ENCODE assay signal across 10 cellular contexts in the genomic region with DNA sequence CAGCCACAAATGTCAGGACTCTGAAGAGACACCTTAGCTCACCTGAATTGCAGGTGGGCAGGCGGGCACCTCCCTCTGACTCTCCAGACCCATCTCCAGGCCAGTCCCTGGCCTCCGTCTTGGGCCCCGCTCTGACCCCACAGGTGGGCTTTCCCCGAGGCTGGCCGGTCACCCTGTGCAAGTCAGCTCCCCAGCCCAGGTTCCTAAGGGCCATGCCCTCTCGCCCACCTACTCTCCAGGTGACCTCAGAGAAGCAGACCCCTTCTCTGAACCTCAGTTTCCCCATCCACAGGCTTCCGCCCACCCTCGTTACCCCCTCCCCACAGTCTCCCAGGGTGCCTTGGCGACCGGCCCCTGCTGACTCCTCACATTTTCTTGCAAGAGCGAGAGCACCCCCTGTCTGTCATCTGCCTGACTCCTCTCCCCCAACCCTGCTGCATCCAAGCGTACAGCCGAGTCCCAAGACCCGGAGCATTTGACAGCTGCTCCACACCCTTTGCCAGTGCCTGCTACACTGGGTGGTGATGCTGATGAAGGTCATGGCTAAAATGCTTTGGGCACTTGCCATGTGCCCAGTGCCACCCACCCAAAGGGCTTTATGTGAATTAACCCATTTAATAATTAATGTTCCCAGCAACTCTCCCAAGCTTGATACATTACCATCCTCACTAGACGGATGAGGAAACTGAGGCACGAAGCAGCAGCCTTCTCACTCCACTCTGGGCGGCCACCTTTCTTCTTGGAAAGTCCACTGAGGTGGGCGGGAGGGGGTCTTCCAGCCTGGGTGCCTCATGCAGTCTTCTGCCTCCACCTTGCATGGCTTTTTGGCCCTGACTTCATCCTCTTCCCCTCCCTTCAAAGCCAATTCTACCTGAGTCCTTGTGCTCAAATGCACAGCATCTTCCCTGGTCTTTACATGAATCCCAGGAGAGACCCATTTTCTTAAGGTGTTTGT. TPM values are rescaled to one million over a fixed set of nuclear protein-coding genes. Genes with fewer than 3 reads are reported as not detected.
DNase-seq lines count a peak whose midpoint lies in the region; ATAC-seq, FAIRE-seq and TF ChIP-seq lines count a peak whose summit lies in the region.
"Had no signal": no experiment of that assay in that cellular context is flagged by ENCODE, and none has a peak within 500 bp of the region (broad histone marks: within the 10 kb centered on the region; RNA-seq: fewer than 3 reads in every experiment).

No MANE protein-coding gene starts in this region.

- TF ChIP-seq RAD21 in GM12878 (IDR thresholded peaks at IDR 0.05; ENCODE audit: insufficient read depth, low read depth, low read length), result 0 out of 2 replicates have a peak, but pooled peaks have one; percentile 4

- H4K91ac ChIP-seq in H9 (ENCODE audit: insufficient read length, low read depth, low read length), result no peak overlapping the region

- H2AFZ ChIP-seq in H9 (ENCODE audit: low read length) (no peak overlapping the region), GM12878 (ENCODE audit: control insufficient read depth, low read depth, low read length) (no peak overlapping the region)

- in situ Hi-C loops in GM12878 (cut with MboI), result no loop called here

- no peak overlapping the region for H2BK20ac ChIP-seq in H9 (ENCODE audit: low read depth, low read length, poor library complexity, severe bottlenecking)

- TF ChIP-seq POLR2A in GM12878 (IDR thresholded peaks at IDR 0.05; ENCODE audit: low read depth, low read length), result no peak

- SMC1A ChIA-PET in GM12878 (lab: Charles Lee; ENCODE audit: uncharacterized antibody, unreplicated experiment), result interaction anchor here (0.6 kb wide), 1 partner anchor 902 kb away, joined by 6 read pairs; no protein-coding TSS in a partner anchor

- no peak overlapping the region for H2BK5ac ChIP-seq in H9 (ENCODE audit: insufficient read length, low read length)

- no peak overlapping the region for H2BK15ac ChIP-seq in H9 (ENCODE audit: low read depth, low read length)

- H3K9ac ChIP-seq in H9 (ENCODE audit: extremely low read depth, insufficient read length, low read length) (no peak overlapping the region), GM12878 (ENCODE audit: control insufficient read depth, insufficient read depth, low read length) (no peak overlapping the region)

- H3K23me2 ChIP-seq in H9 (ENCODE audit: insufficient read length, low read depth, low read length, poor library complexity, severe bottlenecking), result no peaks in the 10 kb centered on the region

- no peak overlapping the region for H3K23ac ChIP-seq in H9 (ENCODE audit: insufficient read length, low read depth, low read length)

- no peaks in the 10 kb centered on the region for H3K36me3 ChIP-seq in GM12878 (ENCODE audit: control insufficient read depth in 2 of 2, insufficient read depth in 2 of 2, low read length in 1 of 2)

- peaks cover 0 to 2% (median 0%) of the 10 kb centered on the region in 3 experiments; a peak in 1 of 7 replicates for H3K36me3 Mint-ChIP-seq in H9 (ENCODE audit: insufficient read depth in 1 of 3, low read depth in 3 of 3)
- H3K36me3 Mint-ChIP-seq: T-cell had no signal

- no peak overlapping the region for H3K4me3 ChIP-seq in GM12878

- H3K27ac ChIP-seq in 22Rv1, result no peak overlapping the region
- no peak overlapping the region for H3K27ac ChIP-seq in H9 (ENCODE audit: insufficient read length, low read depth, low read length)
- no peak overlapping the region for H3K27ac ChIP-seq in GM12878 (ENCODE audit: control insufficient read depth, insufficient read depth)

- no peak overlapping the region for H3K4ac ChIP-seq in H9 (ENCODE audit: low read depth, low read length)

- ATAC-seq in GM12878, result peak; percentile 63
- peak; percentile 38 for ATAC-seq in left colon
- no peak for ATAC-seq in HG02798 (IDR thresholded peaks at IDR 0.05; ENCODE audit: poor library complexity, unreplicated experiment)
- ATAC-seq: T-cell had no signal

- no TSS peak for BruUV-seq in GM12878 (replicated peaks; lab: Mats Ljungman, UMichigan)

- DNase-seq in H9 (peak; percentile 56), GM12878 (ENCODE audit: low read depth, low spot score) (no peak), left colon (peak in 1 of 2 donors; percentile 34), NCI-H748 treated with DMSO at 0.1 percent for 48 hours (lab: John Stamatoyannopoulos, UW) (no peak), NCI-H1417 treated with DMSO at 0.1 percent for 48 hours (lab: John Stamatoyannopoulos, UW) (no peak)
- DNase-seq in activated CD8-positive, alpha-beta memory T cell treated with anti-CD3 and anti-CD28 coated beads for 24 hours, result no peak

- no CpG with 5 or more reads among the region's 18 CpGs for WGBS in H9 (ENCODE audit: extremely low coverage, insufficient read length, low lambda C conversion rate)
- 8% methylated on average over 18 of the region's 18 CpGs for WGBS in GM12878 (ENCODE audit: insufficient coverage, insufficient replicate concordance, low lambda C conversion rate, missing lambda C conversion rate)

- H3K56ac ChIP-seq in H9 (ENCODE audit: insufficient read length, low read depth, low read length), result no peak overlapping the region

- no peak for FAIRE-seq in GM12878 (lab: Jason Lieb, UNC)
- FAIRE-seq: islet of Langerhans had no signal

- H3K79me2 ChIP-seq in H9 (ENCODE audit: insufficient read depth, low read length) (no peaks in the 10 kb centered on the region), GM12878 (ENCODE audit: control insufficient read depth, insufficient read depth, low read length) (no peaks in the 10 kb centered on the region)

- H3K14ac ChIP-seq in H9 (ENCODE audit: insufficient read depth, low read length), result no peak overlapping the region

- no peak for TF ChIP-seq EP300 in GM12878 (IDR thresholded peaks at IDR 0.05; ENCODE audit: borderline replicate concordance in 1 of 2, control insufficient read depth in 1 of 2, low read depth in 2 of 2, low read length in 2 of 2)

- no peak overlapping the region for H3T11ph ChIP-seq in H9 (ENCODE audit: low read length)

- RAD21 ChIA-PET in GM12878 (lab: Charles Lee; ENCODE audit: unreplicated experiment), result no interaction called here

- peak overlapping the region in 1 of 3 experiments; percentile 52; a peak in 2 of 7 replicates for H3K27ac Mint-ChIP-seq in H9
- H3K27ac Mint-ChIP-seq: T-cell had no signal

- H3K4me3 Mint-ChIP-seq in H9, result no peak overlapping the region; a peak in 1 of 5 replicates
- H3K4me3 Mint-ChIP-seq: T-cell had no signal

- H3K79me1 ChIP-seq in H9 (ENCODE audit: insufficient read depth, low read depth, low read length, poor library complexity, severe bottlenecking), result no peaks in the 10 kb centered on the region

- H2AK5ac ChIP-seq in H9 (ENCODE audit: insufficient read length, low read length), result no peak overlapping the region

- H3K18ac ChIP-seq in H9 (ENCODE audit: insufficient read length, low read depth, low read length), result no peak overlapping the region

- no peaks in the 10 kb centered on the region for H3K9me3 ChIP-seq in H9 (ENCODE audit: control insufficient read depth, low read depth, low read length)
- H3K9me3 ChIP-seq in GM12878 (replicated peaks; ENCODE audit: control insufficient read depth, insufficient read depth, low read length), result no peaks in the 10 kb centered on the region

- CTCF ChIA-PET in GM12878 (lab: Yijun Ruan, JAX), result interaction anchor here (0.9 to 2.1 kb wide), 3 partner anchors 11 to 189 kb away, joined by 3 to 8 read pairs (median 6); no protein-coding TSS in a partner anchor

- peak; percentile 74 for TF ChIP-seq CTCF in 22Rv1 (IDR thresholded peaks at IDR 0.05)
- peak; percentile 58 for TF ChIP-seq CTCF in H9 (conservative IDR thresholded peaks at IDR 0.05)
- TF ChIP-seq CTCF in GM12878 (IDR thresholded peaks at IDR 0.05 in 2 of 3, conservative IDR thresholded peaks at IDR 0.05 in 1 of 3; ENCODE audit: control insufficient read depth in 2 of 3, extremely low read depth in 1 of 3, insufficient read depth in 1 of 3, low read depth in 3 of 3, low read length in 3 of 3), result peak in 2 of 3 experiments; percentile 18 to 27; a peak in 3 of 6 replicates

- H3K4me1 ChIP-seq in H9 (ENCODE audit: insufficient read depth, low read length), result no peaks in the 10 kb centered on the region
- H3K4me1 ChIP-seq in GM12878 (ENCODE audit: control insufficient read depth, insufficient read depth, low read length), result no peaks in the 10 kb centered on the region

- H3K4me2 ChIP-seq in H9 (ENCODE audit: insufficient read depth, insufficient read length, low read length) (no peak overlapping the region), GM12878 (ENCODE audit: control insufficient read depth, insufficient read depth) (no peak overlapping the region)

- no peak overlapping the region for H2BK120ac ChIP-seq in H9 (ENCODE audit: low read depth, low read length, poor library complexity, severe bottlenecking)

- H3K27me3 Mint-ChIP-seq in H9 (ENCODE audit: low read depth), result no peaks in the 10 kb centered on the region; the same call in 1 of the 2 replicates

- no peak overlapping the region for H2BK12ac ChIP-seq in H9 (ENCODE audit: insufficient read length, low read depth, low read length)

- POLR2A ChIA-PET in GM12878 (lab: Charles Lee), result no interaction called here

- intact Hi-C loops in GM12878 (cut with micrococcal nuclease; ENCODE audit: unreplicated experiment), result no loop called here
- intact Hi-C loops in left colon (cut with DNase I, micrococcal nuclease), result loop anchor here in 1 of 2 donors (10.0 kb wide), 1 partner anchor 117 kb away; the partner anchor contains the start of gene COL27A1

- no peak overlapping the region for H4K5ac ChIP-seq in H9 (ENCODE audit: insufficient read length, low read depth, low read length)

- H3K9me3 Mint-ChIP-seq in H9, result no peaks in the 10 kb centered on the region
- H3K9me3 Mint-ChIP-seq: T-cell had no signal

- H4K20me1 ChIP-seq in H9 (ENCODE audit: control insufficient read depth, insufficient read depth, insufficient read length) (no peaks in the 10 kb centered on the region), GM12878 (ENCODE audit: control insufficient read depth, insufficient read depth) (no peaks in the 10 kb centered on the region)

- no peaks in the 10 kb centered on the region; a peak in 1 of 4 replicates for H3K4me1 Mint-ChIP-seq in H9
- H3K4me1 Mint-ChIP-seq: T-cell had no signal

- H3K27me3 ChIP-seq in H9 (ENCODE audit: insufficient read depth, low read length), result no peaks in the 10 kb centered on the region
- peaks cover 0 to 3% of the 10 kb centered on the region in 2 experiments; a peak in 1 of 4 replicates for H3K27me3 ChIP-seq in GM12878 (replicated peaks in 1 of 2; ENCODE audit: control insufficient read depth in 2 of 2, insufficient read depth in 2 of 2, low read length in 1 of 2)

- H4K8ac ChIP-seq in H9 (replicated peaks; ENCODE audit: insufficient read length, low read depth, low read length), result no peak overlapping the region

RNA-seq across cellular contexts. Expression of gene ORM1, which starts 51.1 kb away (rescaled TPM):
- total RNA-seq in H9 (2021) (4.0 and 4.4 TPM in 2 replicates), GM12878 (2014; rRNA removed) (not detected in 2 replicates), GM12878 (2014; rRNA removed; fragmentation: Illumina TruSeq; extraction: Trizol) (not detected in 2 replicates), GM12878 (2021) (3.5 and 4.4 TPM in 2 replicates), left colon (not detected)
- not detected in 2 replicates for total RNA-seq in GM12878 (2013; cell fraction: nucleolus; rRNA removed)
- polyA plus RNA-seq in GM12878 (2011; ENCODE audit: low read depth), result not detected
- polyA plus RNA-seq in GM12878 (2011; rRNA removed) (not detected in 2 replicates), GM12878 (2014; fragmentation: Illumina TruSeq; extraction: Trizol) (not detected in 2 replicates), GM12878 (2014; fragmentation: Nextera tagmentation; extraction: Ambion mirVana) (not detected), GM12878 (2014; rRNA removed) (not detected in 2 replicates), GM12878 (2016; fragmentation: Nextera tagmentation; extraction: Ambion mirVana) (not detected)
- not detected in 2 replicates for polyA plus RNA-seq in GM12878 (2011; cell fraction: cytosol; rRNA removed)
- not detected in 2 replicates for polyA plus RNA-seq in GM12878 (2011; cell fraction: nucleus; rRNA removed)
- not detected in 2 replicates for polyA plus RNA-seq in GM12878 (2012)
- not detected in 2 replicates for polyA minus RNA-seq in GM12878 (2011; rRNA and poly(A)+ RNA removed)
- not detected in 2 replicates for polyA minus RNA-seq in GM12878 (2011; cell fraction: cytosol; rRNA and poly(A)+ RNA removed)
- not detected in 2 replicates for polyA minus RNA-seq in GM12878 (2011; cell fraction: nucleus; rRNA and poly(A)+ RNA removed)

RNA-seq across cellular contexts. Expression of gene ORM2, which starts 57.8 kb away (rescaled TPM):
- 1.2 and 1.4 TPM in 2 replicates for total RNA-seq in H9 (2021)
- not detected in 2 replicates for total RNA-seq in GM12878 (2013; cell fraction: nucleolus; rRNA removed)
- total RNA-seq in GM12878 (2014; rRNA removed), result not detected in 2 replicates
- total RNA-seq in GM12878 (2014; rRNA removed; fragmentation: Illumina TruSeq; extraction: Trizol), result not detected in 2 replicates
- total RNA-seq in GM12878 (2021), result 0.64 TPM in 1 of 2 replicates, not detected in the other
- not detected for polyA plus RNA-seq in GM12878 (2011; ENCODE audit: low read depth)
- polyA plus RNA-seq in GM12878 (2011; rRNA removed), result not detected in 2 replicates
- polyA plus RNA-seq in GM12878 (2011; cell fraction: cytosol; rRNA removed), result not detected in 2 replicates
- polyA plus RNA-seq in GM12878 (2011; cell fraction: nucleus; rRNA removed), result not detected in 2 replicates
- not detected in 2 replicates for polyA plus RNA-seq in GM12878 (2012)
- polyA plus RNA-seq in GM12878 (2014; fragmentation: Illumina TruSeq; extraction: Trizol), result not detected in 2 replicates
- not detected for polyA plus RNA-seq in GM12878 (2014; fragmentation: Nextera tagmentation; extraction: Ambion mirVana)
- polyA plus RNA-seq in GM12878 (2014; rRNA removed), result not detected in 2 replicates
- not detected for polyA plus RNA-seq in GM12878 (2016; fragmentation: Nextera tagmentation; extraction: Ambion mirVana)
- not detected in 2 replicates for polyA minus RNA-seq in GM12878 (2011; rRNA and poly(A)+ RNA removed)
- polyA minus RNA-seq in GM12878 (2011; cell fraction: cytosol; rRNA and poly(A)+ RNA removed), result not detected in 2 replicates
- not detected in 2 replicates for polyA minus RNA-seq in GM12878 (2011; cell fraction: nucleus; rRNA and poly(A)+ RNA removed)
- not detected for total RNA-seq in left colon

Comparison
In these comparisons a context has a peak if more than half of its experiments do, and no peak if none do; other contexts are left out.
1. CTCF ChIP-seq: peak in every context shown above with its lines; median percentile 74 in 22Rv1; 58 in H9; 22 in GM12878.